ENCODE assay signal across 14 cellular contexts in genomic region chr2:143264851-143265250, GRCh38.
DNase-seq lines count a peak whose midpoint lies in the region; ATAC-seq and TF ChIP-seq lines count a peak whose summit lies in the region.
"Had no signal": no experiment of that assay in that cellular context is flagged by ENCODE, and none has a peak within 500 bp of the region (broad histone marks: within the 10 kb centered on the region; RNA-seq: fewer than 3 reads in every experiment).

No MANE protein-coding gene starts in this region.

- DNase-seq in A172 (ENCODE audit: low spot score) (peak; percentile 33), HCEC 1CT (peak; percentile 76), brain microvascular endothelial cell (peak; percentile 21), hepatic stellate cell (ENCODE audit: low spot score) (peak; percentile 0), smooth muscle cell (lab: John Stamatoyannopoulos, UW; ENCODE audit: unreplicated experiment) (no peak), NCI-H2081 treated with DMSO at 0.1 percent for 48 hours (lab: John Stamatoyannopoulos, UW) (no peak)
- DNase-seq in activated naive CD4-positive, alpha-beta T cell treated with Interleukin-2 at 50 U/mL for 16 hours, result no peak
- DNase-seq: AML-193; DND-41; NCI-H146; stimulated activated CD4-positive, alpha-beta T cell treated with anti-CD3 and anti-CD28 coated beads, Interleukin-2, amount 100 ng/mL, for 24 hours had no signal

- no peak overlapping the region for H3K4me3 ChIP-seq in brain microvascular endothelial cell (ENCODE audit: low read depth, low read length)
- no peak overlapping the region for H3K4me3 ChIP-seq in smooth muscle cell

- 92% methylated on average over 2 of the region's 2 CpGs for WGBS in smooth muscle cell (ENCODE audit: low lambda C conversion rate)

- no peaks in the 10 kb centered on the region for H3F3A ChIP-seq in smooth muscle cell (ENCODE audit: low read depth)

- ATAC-seq in HG02588 (IDR thresholded peaks at IDR 0.05; ENCODE audit: unreplicated experiment), result no peak
- ATAC-seq: HCT116 had no signal

- no peak overlapping the region for H2AFZ ChIP-seq in smooth muscle cell (ENCODE audit: low read depth)

- H3K4me2 ChIP-seq in smooth muscle cell, result no peak overlapping the region

- no peaks in the 10 kb centered on the region for H3K79me2 ChIP-seq in smooth muscle cell (ENCODE audit: low read depth)

- H3K27ac ChIP-seq in brain microvascular endothelial cell, result no peak overlapping the region
- H3K27ac ChIP-seq in smooth muscle cell (ENCODE audit: low read depth), result no peak overlapping the region

- H3K27me3 ChIP-seq in brain microvascular endothelial cell (replicated peaks) (no peaks in the 10 kb centered on the region), smooth muscle cell (ENCODE audit: low read depth) (no peaks in the 10 kb centered on the region)
- H3K27me3 ChIP-seq: neutrophil had no signal

- H3K36me3 ChIP-seq in brain microvascular endothelial cell (replicated peaks) (no peaks in the 10 kb centered on the region), smooth muscle cell (ENCODE audit: low read depth) (no peaks in the 10 kb centered on the region)

- H4K20me1 ChIP-seq in smooth muscle cell (ENCODE audit: low read depth), result no peaks in the 10 kb centered on the region

- TF ChIP-seq CTCF in brain microvascular endothelial cell (IDR thresholded peaks at IDR 0.05; ENCODE audit: low read depth, low read length, missing control alignments) (no peak), smooth muscle cell (IDR thresholded peaks at IDR 0.05; ENCODE audit: borderline replicate concordance, insufficient read depth, poor library complexity, severe bottlenecking) (no peak)

- no peaks in the 10 kb centered on the region for H3K4me1 ChIP-seq in smooth muscle cell (ENCODE audit: low read depth)

- H3K9me3 ChIP-seq in smooth muscle cell (replicated peaks; ENCODE audit: low read depth), result no peaks in the 10 kb centered on the region
- H3K9me3 ChIP-seq: neutrophil had no signal

- H3K9ac ChIP-seq in smooth muscle cell (ENCODE audit: low read depth), result no peak overlapping the region

- in situ Hi-C loops in brain microvascular endothelial cell (cut with HindIII; ENCODE audit: low pct_ligation_motif_present, low sequenced_read_pairs), result no loop called here

Comparison
In these comparisons a context has a peak if more than half of its experiments do, and no peak if none do; other contexts are left out.
1. DNase-seq: peak in A172 (single experiment), HCEC 1CT (single experiment), brain microvascular endothelial cell (single experiment) and hepatic stellate cell (single experiment); none in smooth muscle cell (single experiment), activated naive CD4-positive, alpha-beta T cell treated with Interleukin-2 at 50 U/mL for 16 hours (single experiment) and NCI-H2081 treated with DMSO at 0.1 percent for 48 hours (single experiment).